ENCODE assay signal across 23 cellular contexts in the genomic region with DNA sequence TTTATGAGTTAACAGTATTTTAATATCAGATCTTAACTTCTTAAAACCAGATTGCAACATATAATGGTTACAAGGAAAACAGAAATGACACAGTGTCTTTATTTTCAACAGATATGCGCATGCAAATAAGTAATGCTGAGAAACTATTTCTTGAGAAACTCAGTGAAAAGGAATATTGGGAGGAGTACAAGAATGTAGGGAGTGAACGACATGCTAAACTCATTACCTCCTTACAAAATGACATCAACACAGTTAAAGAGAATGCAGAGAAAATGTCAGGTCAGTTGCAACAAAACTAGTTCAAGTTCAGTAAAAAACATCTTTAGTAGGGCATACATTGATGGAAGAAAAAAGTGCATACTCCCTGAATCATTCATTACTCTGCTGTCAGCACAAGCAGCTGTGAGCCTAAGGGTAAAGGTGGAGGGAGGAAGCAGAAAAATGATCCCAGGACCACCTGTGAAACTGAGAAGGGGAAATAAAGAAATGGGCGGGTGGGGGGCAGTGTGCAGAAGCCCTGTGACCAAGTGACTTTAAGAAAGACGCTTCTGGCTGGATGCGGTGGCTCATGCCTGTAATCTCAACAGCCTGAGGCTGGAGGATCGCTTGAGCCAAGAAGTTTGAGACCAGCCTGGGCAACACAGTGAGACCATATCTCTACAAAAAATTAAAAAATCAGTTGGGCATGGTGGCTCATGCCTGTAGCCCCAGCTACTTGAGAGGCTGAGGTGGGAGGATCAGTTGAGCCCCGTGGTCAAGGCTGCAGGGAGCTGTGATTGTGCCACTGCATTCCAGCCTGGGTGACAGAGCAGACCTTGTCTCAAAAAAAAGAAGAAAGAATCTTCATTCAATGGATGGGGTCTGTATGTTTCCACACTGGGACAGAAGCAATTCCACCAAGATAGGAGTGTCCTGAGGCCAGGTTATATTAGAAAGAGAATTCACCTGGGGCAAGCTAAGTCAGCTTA. TPM values are rescaled to one million over a fixed set of nuclear protein-coding genes. Genes with fewer than 3 reads are reported as not detected.
DNase-seq lines count a peak whose midpoint lies in the region; ATAC-seq and TF ChIP-seq lines count a peak whose summit lies in the region.
"Had no signal": no experiment of that assay in that cellular context is flagged by ENCODE, and none has a peak within 500 bp of the region (broad histone marks: within the 10 kb centered on the region; RNA-seq: fewer than 3 reads in every experiment).

No MANE protein-coding gene starts in this region.

- peak overlapping the region; percentile 24 for H3K4me3 ChIP-seq in adipocyte (ENCODE audit: low read length)
- H3K4me3 ChIP-seq in fibroblast of pulmonary artery (replicated peaks; ENCODE audit: low read depth, low read length), result no peak overlapping the region
- H3K4me3 ChIP-seq in trophoblast cell (ENCODE audit: low read depth, low read length), result no peak overlapping the region
- no peak overlapping the region for H3K4me3 ChIP-seq in testis
- H3K4me3 ChIP-seq in OCI-LY7 (ENCODE audit: low read depth, low read length, poor library complexity, severe bottlenecking), result no peak overlapping the region
- H3K4me3 ChIP-seq: cardiac muscle cell, esophagus squamous epithelium, hepatocyte, skin epidermis had no signal

- peak overlapping the region; percentile 12 for H2BK12ac ChIP-seq in trophoblast cell (ENCODE audit: low read length)

- H2BK5ac ChIP-seq in trophoblast cell (ENCODE audit: low read depth, low read length, poor library complexity), result no peak overlapping the region

- POLR2A ChIA-PET in OCI-LY7 (lab: Charles Lee), result interaction anchor here (0.5 kb wide), 1 partner anchor 205 kb away, joined by 3 read pairs; no protein-coding TSS in a partner anchor

- no peak overlapping the region for H3K18ac ChIP-seq in trophoblast cell (ENCODE audit: low read length)

- H3K27me3 ChIP-seq in adipocyte (replicated peaks; ENCODE audit: control insufficient read depth, insufficient read depth, low read length) (no peaks in the 10 kb centered on the region), trophoblast cell (ENCODE audit: insufficient read depth, low read length) (no peaks in the 10 kb centered on the region), testis (no peaks in the 10 kb centered on the region)
- H3K27me3 ChIP-seq: cardiac muscle cell, hepatocyte had no signal

- TF ChIP-seq CTCF in fibroblast of pulmonary artery (IDR thresholded peaks at IDR 0.05; ENCODE audit: low read length, missing control alignments) (no peak), testis (IDR thresholded peaks at IDR 0.05) (no peak), OCI-LY7 (conservative IDR thresholded peaks at IDR 0.05; ENCODE audit: low read length) (no peak)

- no CpG with 5 or more reads among the region's 7 CpGs for WGBS in trophoblast cell (ENCODE audit: extremely low coverage, insufficient coverage, insufficient read length)
- 66 to 70% methylated on average over 7 of the region's 7 CpGs for WGBS in testis, 2 donors

- no peak overlapping the region for H2AFZ ChIP-seq in trophoblast cell (ENCODE audit: insufficient read depth, low read length, poor library complexity)
- H2AFZ ChIP-seq in OCI-LY7 (ENCODE audit: low read length), result no peak overlapping the region
- H2AFZ ChIP-seq: hepatocyte had no signal

- H3K27ac ChIP-seq in trophoblast cell (ENCODE audit: low read depth, low read length) (no peak overlapping the region), testis (no peak overlapping the region), OCI-LY7 (ENCODE audit: low read depth, low read length, poor library complexity, severe bottlenecking) (no peak overlapping the region)
- H3K27ac ChIP-seq: cardiac muscle cell, esophagus squamous epithelium, hepatocyte, skin epidermis had no signal

- no peak overlapping the region for H4K8ac ChIP-seq in trophoblast cell (ENCODE audit: low read depth, low read length)

- H3K4me2 ChIP-seq in trophoblast cell (ENCODE audit: low read length) (no peak overlapping the region), OCI-LY7 (ENCODE audit: low read length) (no peak overlapping the region)
- H3K4me2 ChIP-seq: hepatocyte had no signal

- H3K4me1 ChIP-seq in adipocyte (ENCODE audit: control insufficient read depth, insufficient read depth, low read length) (peaks cover 45% of the 10 kb centered on the region), trophoblast cell (ENCODE audit: control insufficient read depth in 1 of 2, insufficient read depth in 2 of 2, low read length in 2 of 2) (peaks cover 16 to 25% of the 10 kb centered on the region in 2 experiments), testis (peaks cover 4% of the 10 kb centered on the region), OCI-LY7 (ENCODE audit: insufficient read depth, low read length, poor library complexity, severe bottlenecking) (no peaks in the 10 kb centered on the region)
- H3K4me1 ChIP-seq: esophagus squamous epithelium had no signal

- no peaks in the 10 kb centered on the region for H3K9me3 ChIP-seq in adipocyte (ENCODE audit: control insufficient read depth, low read length)
- H3K9me3 ChIP-seq in trophoblast cell (ENCODE audit: insufficient read depth, low read depth, low read length), result no peaks in the 10 kb centered on the region
- H3K9me3 ChIP-seq in testis, result no peaks in the 10 kb centered on the region
- H3K9me3 ChIP-seq in OCI-LY7 (ENCODE audit: low read length), result no peaks in the 10 kb centered on the region
- H3K9me3 ChIP-seq: esophagus squamous epithelium had no signal

- BruUV-seq in OCI-LY7 (replicated peaks; lab: Mats Ljungman, UMichigan), result no TSS peak

- no peak overlapping the region for H2BK120ac ChIP-seq in trophoblast cell (ENCODE audit: insufficient read depth, low read length, poor library complexity)

- H3K14ac ChIP-seq in trophoblast cell (ENCODE audit: low read length), result no peak overlapping the region

- DNase-seq in AG20443 (ENCODE audit: low spot score), result peak; percentile 72
- DNase-seq in adipocyte (ENCODE audit: low read depth), result peak; percentile 88
- DNase-seq in fibroblast of pulmonary artery (ENCODE audit: low read depth), result peak; percentile 69
- DNase-seq in trophoblast cell, result peak; percentile 60 to 79
- no peak for DNase-seq in hippocampal formation (lab: John Stamatoyannopoulos, UW)
- no peak for DNase-seq in testis
- DNase-seq in OCI-LY7 (ENCODE audit: low spot score), result no peak
- DNase-seq: activated CD4-positive, alpha-beta T cell treated with anti-CD3 and anti-CD28 coated beads for 36 hours; activated naive CD8-positive, alpha-beta T cell treated with anti-CD3 and anti-CD28 coated beads, Interleukin-2, amount 50 U/mL, for 24 hours; DND-41; esophagus squamous epithelium; kidney; mammary epithelial cell; NCI-H1105; NCI-H510A treated with DMSO at 0.1 percent for 48 hours; stimulated activated CD4-positive, alpha-beta T cell treated with anti-CD3 and anti-CD28 coated beads, Interleukin-2, amount 100 ng/mL, for 48 hours; T-cell had no signal

- H3K4ac ChIP-seq in trophoblast cell (ENCODE audit: low read depth, low read length), result no peak overlapping the region

- no peaks in the 10 kb centered on the region for H3K9me2 ChIP-seq in OCI-LY7 (ENCODE audit: insufficient read depth, low read length)

- ATAC-seq in HG03565 (IDR thresholded peaks at IDR 0.05; ENCODE audit: unreplicated experiment), result no peak
- ATAC-seq: activated CD4-positive, alpha-beta T cell treated with anti-CD3 and anti-CD28 coated beads for 36 hours; activated naive CD8-positive, alpha-beta T cell treated with anti-CD3 and anti-CD28 coated beads, Interleukin-2, amount 50 U/mL, for 24 hours; activated T-helper 17 cell treated with anti-CD3 and anti-CD28 coated beads, Interleukin-2, amount 50 U/mL, for 72 hours; T-cell had no signal

- no peak overlapping the region for H4K12ac ChIP-seq in trophoblast cell (ENCODE audit: low read depth, low read length)

- intact Hi-C loops in testis (cut with DNase I; ENCODE audit: low total_unique reads) (no loop called here), OCI-LY7 (cut with micrococcal nuclease; ENCODE audit: unreplicated experiment) (no loop called here)

- H2AK5ac ChIP-seq in trophoblast cell (ENCODE audit: low read length), result no peak overlapping the region

- H3K9ac ChIP-seq in adipocyte (ENCODE audit: low read length), result no peak overlapping the region
- no peak overlapping the region for H3K9ac ChIP-seq in trophoblast cell (ENCODE audit: low read length)

- no peak overlapping the region for H3K23ac ChIP-seq in trophoblast cell (ENCODE audit: low read length)

- H4K20me1 ChIP-seq in OCI-LY7 (ENCODE audit: insufficient read depth, low read length), result no peaks in the 10 kb centered on the region

- H3K79me1 ChIP-seq in trophoblast cell (ENCODE audit: low read length), result peaks cover 17% of the 10 kb centered on the region

- no peaks in the 10 kb centered on the region for H3K36me3 ChIP-seq in adipocyte (ENCODE audit: control insufficient read depth, insufficient read depth, low read length, severe bottlenecking)
- no peaks in the 10 kb centered on the region for H3K36me3 ChIP-seq in trophoblast cell (ENCODE audit: control insufficient read depth in 1 of 2, insufficient read depth in 2 of 2, low read length in 2 of 2)
- H3K36me3 ChIP-seq in testis (ENCODE audit: low read depth, missing control alignments), result no peaks in the 10 kb centered on the region
- H3K36me3 ChIP-seq in OCI-LY7 (ENCODE audit: insufficient read depth, low read length), result no peaks in the 10 kb centered on the region
- H3K36me3 ChIP-seq: cardiac muscle cell, esophagus squamous epithelium had no signal

- H4K91ac ChIP-seq in trophoblast cell (ENCODE audit: low read depth, low read length), result no peak overlapping the region

- TF ChIP-seq POLR2A in testis (IDR thresholded peaks at IDR 0.05), result no peak

- CTCF ChIA-PET in OCI-LY7 (lab: Charles Lee; ENCODE audit: unreplicated experiment), result no interaction called here

- no peaks in the 10 kb centered on the region for H3K79me2 ChIP-seq in trophoblast cell (ENCODE audit: control insufficient read depth, insufficient read depth, low read length, poor library complexity)
- H3K79me2 ChIP-seq in OCI-LY7 (ENCODE audit: insufficient read depth, low read depth, low read length), result no peaks in the 10 kb centered on the region
- H3K79me2 ChIP-seq: hepatocyte had no signal

RNA-seq across cellular contexts. Expression of a gene that starts 31.2 kb away (rescaled TPM):
- not detected in 2 replicates for polyA plus RNA-seq in trophoblast cell (2013)
- total RNA-seq in testis (10 to 100 TPM; 10.2 to 22.6 TPM), OCI-LY7 (2022) (not detected in 2 replicates)
- 29.6 TPM for polyA plus RNA-seq in testis (ENCODE audit: insufficient read depth, low read depth, low replicate concordance)
- total RNA-seq in OCI-LY7 (2014; rRNA removed; shearing (Covaris generic)), result not detected in 2 replicates
- total RNA-seq: activated CD4-positive, alpha-beta T cell treated with anti-CD3 and anti-CD28 coated beads for 36 hours; activated T-helper 17 cell treated with anti-CD3 and anti-CD28 coated beads, Interleukin-2, amount 50 U/mL, for 72 hours; cardiac muscle cell; esophagus squamous epithelium; hepatocyte; HT-29; kidney; mammary epithelial cell had no signal
- polyA plus RNA-seq: cardiac muscle cell, hepatocyte, mammary epithelial cell had no signal

Comparison
In these comparisons a context has a peak if more than half of its experiments do, and no peak if none do; other contexts are left out.
1. DNase-seq: peak in AG20443 (single experiment), adipocyte (single experiment), fibroblast of pulmonary artery (single experiment) and trophoblast cell (2 of 2); none in hippocampal formation (0 of 2), testis (single experiment) and OCI-LY7 (single experiment).
2. RNA of a gene that starts 31.2 kb away (total RNA-seq): 10.2 to 22.6 TPM in testis; not detected in OCI-LY7; every median in the first group is over 10 times any median in the second.